Comparison of ENCODE assay signal across 1 cellular context in genomic region chr14:102342238-102342637, GRCh38.
TF ChIP-seq lines count a peak whose summit lies in the region.

No MANE protein-coding gene starts in this region.

TF ChIP-seq in WTC11, 78 proteins besides CTCF, POLR2A, EP300 and RAD21 (continued from another document):
- no peak for TF ChIP-seq AFF4 (CRISPR knock-in tag; IDR thresholded peaks at IDR 0.05; ENCODE audit: borderline replicate concordance)
